Comparison of ENCODE assay signal across 10 cellular contexts in the genomic region with DNA sequence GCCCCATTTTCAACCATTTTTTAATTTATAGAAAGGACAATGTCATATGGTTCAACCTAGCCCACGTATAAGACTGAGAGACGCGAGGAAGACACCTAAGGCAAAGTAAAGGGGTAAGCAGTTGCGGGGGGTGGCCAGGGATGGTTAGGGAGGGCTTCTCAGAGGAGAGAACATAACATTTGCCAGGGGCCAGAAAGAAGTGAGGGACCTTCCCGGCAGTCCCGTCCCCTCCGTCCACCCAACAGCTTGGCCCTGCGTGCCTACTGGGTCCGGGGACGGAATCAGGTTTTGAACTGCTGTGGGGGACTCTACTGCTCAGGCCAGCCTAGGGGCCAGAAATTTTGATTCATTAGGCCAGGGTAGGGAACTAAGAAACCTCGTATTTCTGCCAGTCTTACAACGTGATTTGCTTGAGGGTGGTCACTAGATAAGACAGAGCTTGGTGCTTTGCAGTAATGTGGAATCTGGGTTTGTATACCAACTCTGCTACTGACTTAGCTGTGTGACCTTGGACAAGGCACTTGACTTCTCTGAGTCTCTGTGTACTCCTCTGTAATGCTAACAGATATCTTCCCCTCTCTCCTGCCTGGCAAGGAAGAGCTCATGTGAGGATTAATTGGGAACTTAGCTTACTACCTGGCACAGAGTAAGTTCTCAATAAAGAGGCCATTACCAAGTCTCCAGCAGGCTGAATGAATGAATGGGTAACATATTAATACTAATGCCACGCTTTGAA. TPM values are rescaled to one million over a fixed set of nuclear protein-coding genes. Genes with fewer than 3 reads are reported as not detected.
A peak's percentile ranks its signal among the peaks of the same experiment; 100 is the strongest.
DNase-seq lines count a peak whose midpoint lies in the region; ATAC-seq and TF ChIP-seq lines count a peak whose summit lies in the region.
"Had no signal": no experiment of that assay in that cellular context is flagged by ENCODE, and none has a peak within 500 bp of the region (broad histone marks: within the 10 kb centered on the region; RNA-seq: fewer than 3 reads in every experiment).

No MANE protein-coding gene starts in this region.

- no peak for DNase-seq in cardiac muscle cell (ENCODE audit: low read depth in 1 of 2, low spot score in 1 of 2)
- DNase-seq in Right ventricle myocardium inferior (ENCODE audit: missing footprints) = no peak
- DNase-seq in naive thymus-derived CD8-positive, alpha-beta T cell = no peak
- DNase-seq in upper lobe of left lung = no peak
- DNase-seq in mesenteric fat pad (ENCODE audit: low spot score) = no peak
- no peak for DNase-seq in midbrain (lab: John Stamatoyannopoulos, UW)
- DNase-seq: NCI-H2081 had no signal

- 65 to 68% methylated on average over 12 to 13 of the region's 13 CpGs for WGBS in upper lobe of left lung, 2 donors

- no peaks in the 10 kb centered on the region for H3K36me3 ChIP-seq in cardiac muscle cell
- H3K36me3 ChIP-seq in upper lobe of left lung = no peaks in the 10 kb centered on the region

- H3K4me3 ChIP-seq in cardiac muscle cell = peak overlapping the region; percentile 51
- H3K4me3 ChIP-seq in upper lobe of left lung = peak overlapping the region in 3 of 4 donors; percentile 40 to 59 (median 44)

- no peak for TF ChIP-seq EP300 in upper lobe of left lung (IDR thresholded peaks at IDR 0.05)

- TF ChIP-seq POLR2A in upper lobe of left lung (IDR thresholded peaks at IDR 0.05) = no peak

- no peaks in the 10 kb centered on the region for H3K36me3 Mint-ChIP-seq in dendritic cell treated with granulocyte-macrophage colony-stimulating factor and Interleukin-4, amounts not matched to agents 40 ng/mL and 50 ng/mL, for 4 days (ENCODE audit: low read depth)
- H3K36me3 Mint-ChIP-seq in naive thymus-derived CD8-positive, alpha-beta T cell = no peaks in the 10 kb centered on the region

- H3K27me3 ChIP-seq in cardiac muscle cell (peaks cover 39% of the 10 kb centered on the region), upper lobe of left lung (peaks cover 0 to 16% (median 8%) of the 10 kb centered on the region in 4 donors)

- H3K4me1 Mint-ChIP-seq in dendritic cell treated with granulocyte-macrophage colony-stimulating factor and Interleukin-4, amounts not matched to agents 40 ng/mL and 50 ng/mL, for 4 days (ENCODE audit: low read depth) = peaks cover 8% of the 10 kb centered on the region
- H3K4me1 Mint-ChIP-seq in naive thymus-derived CD8-positive, alpha-beta T cell = peaks cover 3 to 18% (median 12%) of the 10 kb centered on the region in 4 donors

- H3K4me1 ChIP-seq in cardiac muscle cell (ENCODE audit: low read depth) (no peaks in the 10 kb centered on the region), upper lobe of left lung (peaks cover 11 to 17% (median 14%) of the 10 kb centered on the region in 4 donors)

- H3K9me3 Mint-ChIP-seq in dendritic cell treated with granulocyte-macrophage colony-stimulating factor and Interleukin-4, amounts not matched to agents 40 ng/mL and 50 ng/mL, for 4 days = no peaks in the 10 kb centered on the region
- H3K9me3 Mint-ChIP-seq in naive thymus-derived CD8-positive, alpha-beta T cell = no peaks in the 10 kb centered on the region

- H3K27me3 Mint-ChIP-seq in dendritic cell treated with granulocyte-macrophage colony-stimulating factor and Interleukin-4, amounts not matched to agents 40 ng/mL and 50 ng/mL, for 4 days = peaks cover 61% of the 10 kb centered on the region
- H3K27me3 Mint-ChIP-seq in naive thymus-derived CD8-positive, alpha-beta T cell = peaks cover 27 to 71% (median 49%) of the 10 kb centered on the region in 5 donors

- H3K9me3 ChIP-seq in cardiac muscle cell (ENCODE audit: low read depth) = no peaks in the 10 kb centered on the region
- no peaks in the 10 kb centered on the region for H3K9me3 ChIP-seq in upper lobe of left lung

- peak overlapping the region; percentile 57 for H3K4me3 Mint-ChIP-seq in dendritic cell treated with granulocyte-macrophage colony-stimulating factor and Interleukin-4, amounts not matched to agents 40 ng/mL and 50 ng/mL, for 4 days
- peak overlapping the region; percentile 40 to 81 (median 66) for H3K4me3 Mint-ChIP-seq in naive thymus-derived CD8-positive, alpha-beta T cell

- ATAC-seq in Right ventricle myocardium inferior (no peak), upper lobe of left lung (ENCODE audit: low FRiP score in 2 of 2) (no peak), GM18870 (IDR thresholded peaks at IDR 0.05; ENCODE audit: unreplicated experiment) (no peak)
- ATAC-seq in naive thymus-derived CD8-positive, alpha-beta T cell = no peak

- TF ChIP-seq CTCF in cardiac muscle cell (IDR thresholded peaks at IDR 0.05; ENCODE audit: low read depth, low read length) (no peak), upper lobe of left lung (IDR thresholded peaks at IDR 0.05) (no peak)

- H3K27ac Mint-ChIP-seq in dendritic cell treated with granulocyte-macrophage colony-stimulating factor and Interleukin-4, amounts not matched to agents 40 ng/mL and 50 ng/mL, for 4 days = no peak overlapping the region
- H3K27ac Mint-ChIP-seq in naive thymus-derived CD8-positive, alpha-beta T cell = no peak overlapping the region

- H3K27ac ChIP-seq in cardiac muscle cell (no peak overlapping the region), upper lobe of left lung (no peak overlapping the region)

- POLR2A ChIA-PET in naive thymus-derived CD8-positive, alpha-beta T cell (lab: Charles Lee) = interaction anchor here (0.7 to 1.2 kb wide), 2 partner anchors 8 to 166 kb away, joined by 3 read pairs; no protein-coding TSS in a partner anchor

- intact Hi-C loops in Right ventricle myocardium inferior (cut with DNase I) = no loop called here
- intact Hi-C loops in dendritic cell treated with granulocyte-macrophage colony-stimulating factor and Interleukin-4, amounts not matched to agents 40 ng/mL and 50 ng/mL, for 4 days (cut with micrococcal nuclease) = no loop called here

RNA-seq across cellular contexts. Expression of gene SLC6A20, which starts 0.7 kb away (rescaled TPM):
- total RNA-seq in cardiac muscle cell (0.14 and 0.39 TPM in 2 replicates), Right ventricle myocardium inferior (not detected), upper lobe of left lung (10 to 100 TPM in 3 of 6 donors, 1 to 10 TPM in 2, under 1 TPM in 1; 0.11 to 20.1 (median 7.2) TPM), mesenteric fat pad (0.16 TPM)
- polyA plus RNA-seq in cardiac muscle cell = 0.20 TPM in 1 of 2 replicates, not detected in the other
- total RNA-seq in naive thymus-derived CD8-positive, alpha-beta T cell = under 1 TPM in 1 of 2 experiments, not detected in 1; 0.52 TPM
- not detected for polyA plus RNA-seq in naive thymus-derived CD8-positive, alpha-beta T cell
- total RNA-seq: cardiac septum had no signal

RNA-seq across cellular contexts. Expression of gene LZTFL1, which starts 44.8 kb away (rescaled TPM):
- total RNA-seq in cardiac muscle cell (26.4 and 30.2 TPM in 2 replicates), Right ventricle myocardium inferior (8.9 TPM), upper lobe of left lung (10 to 100 TPM; 19.9 to 51.7 (median 31.3) TPM), mesenteric fat pad (10.2 TPM)
- polyA plus RNA-seq in cardiac muscle cell = 21.7 and 26.0 TPM in 2 replicates
- total RNA-seq in naive thymus-derived CD8-positive, alpha-beta T cell = 10 to 100 TPM in 1 of 2 experiments, 1 to 10 TPM in 1; 9.6 to 10.8 TPM
- polyA plus RNA-seq in naive thymus-derived CD8-positive, alpha-beta T cell = 1 to 10 TPM; 7.5 to 9.7 (median 8.3) TPM
